ENCODE assay signal across 11 cellular contexts in genomic region chr7:100169147-100169850, GRCh38. TPM values are rescaled to one million over a fixed set of nuclear protein-coding genes. Genes with fewer than 3 reads are reported as not detected.
DNase-seq lines count a peak whose midpoint lies in the region; ATAC-seq and TF ChIP-seq lines count a peak whose summit lies in the region.
"Had no signal": no experiment of that assay in that cellular context is flagged by ENCODE, and none has a peak within 500 bp of the region (broad histone marks: within the 10 kb centered on the region; RNA-seq: fewer than 3 reads in every experiment).

No MANE protein-coding gene starts in this region.

- TF ChIP-seq CTCF in brain (conservative IDR thresholded peaks at IDR 0.05) = no peak

- no peak overlapping the region for H3K4me3 ChIP-seq in skin epidermis

- H3K27ac Mint-ChIP-seq in brain = peak overlapping the region; percentile 90 to 97 (median 93)
- H3K27ac Mint-ChIP-seq: memory B cell had no signal

- peaks cover 13% of the 10 kb centered on the region for H3K36me3 Mint-ChIP-seq in brain

- H3K27me3 Mint-ChIP-seq in brain = peaks cover 17% of the 10 kb centered on the region

- H3K27ac ChIP-seq in skin epidermis = peak overlapping the region in 14 of 21 experiments; percentile 1 to 87 (median 78)
- H3K27ac ChIP-seq: SJSA1 had no signal

- peaks cover 0 to 2% (median 0%) of the 10 kb centered on the region in 5 experiments for H3K9me3 Mint-ChIP-seq in brain
- H3K9me3 Mint-ChIP-seq: memory B cell had no signal

- peaks cover 58% of the 10 kb centered on the region for H3K4me1 Mint-ChIP-seq in brain

- ATAC-seq in activated CD4-positive, CD25-positive, alpha-beta regulatory T cell treated with anti-CD3 and anti-CD28 coated beads, Interleukin-2, amount 50 U/mL, for 24 hours = peak; percentile 34
- no peak for ATAC-seq in HG03139 (IDR thresholded peaks at IDR 0.05; ENCODE audit: unreplicated experiment)

- no peak for DNase-seq in activated CD4-positive, CD25-positive, alpha-beta regulatory T cell (lab: John Stamatoyannopoulos, UW)
- peak; percentile 9 for DNase-seq in NCI-H1105 treated with DMSO at 0.1 percent for 48 hours (lab: John Stamatoyannopoulos, UW)
- DNase-seq in germinal center (ENCODE audit: low spot score) = no peak
- DNase-seq in anterior cingulate cortex (lab: John Stamatoyannopoulos, UW) = no peak
- DNase-seq: KG1 had no signal

- peak overlapping the region; percentile 77 to 88 (median 85) for H3K4me3 Mint-ChIP-seq in brain

RNA-seq across cellular contexts. Expression of gene GAL3ST4, which starts 0.9 kb away (rescaled TPM):
- 3.9 TPM for polyA plus RNA-seq in brain (ENCODE audit: insufficient read depth, low read depth, low replicate concordance)

RNA-seq across cellular contexts. Expression of gene GPC2, which starts 7.9 kb away (rescaled TPM):
- polyA plus RNA-seq in brain (ENCODE audit: insufficient read depth, low read depth, low replicate concordance) = 38.8 TPM

RNA-seq across cellular contexts. Expression of gene STAG3, which starts 8.4 kb away (rescaled TPM):
- polyA plus RNA-seq in brain (ENCODE audit: insufficient read depth, low read depth, low replicate concordance) = 8.9 TPM

RNA-seq across cellular contexts. Expression of gene TRAPPC14, which starts 10.8 kb away (rescaled TPM):
- 12.2 TPM for polyA plus RNA-seq in brain (ENCODE audit: insufficient read depth, low read depth, low replicate concordance)

RNA-seq across cellular contexts. Expression of gene LAMTOR4, which starts 20.6 kb away (rescaled TPM):
- 215 TPM for polyA plus RNA-seq in brain (ENCODE audit: insufficient read depth, low read depth, low replicate concordance)
